37 cellular contexts compared by ENCODE assay signal in the genomic region with DNA sequence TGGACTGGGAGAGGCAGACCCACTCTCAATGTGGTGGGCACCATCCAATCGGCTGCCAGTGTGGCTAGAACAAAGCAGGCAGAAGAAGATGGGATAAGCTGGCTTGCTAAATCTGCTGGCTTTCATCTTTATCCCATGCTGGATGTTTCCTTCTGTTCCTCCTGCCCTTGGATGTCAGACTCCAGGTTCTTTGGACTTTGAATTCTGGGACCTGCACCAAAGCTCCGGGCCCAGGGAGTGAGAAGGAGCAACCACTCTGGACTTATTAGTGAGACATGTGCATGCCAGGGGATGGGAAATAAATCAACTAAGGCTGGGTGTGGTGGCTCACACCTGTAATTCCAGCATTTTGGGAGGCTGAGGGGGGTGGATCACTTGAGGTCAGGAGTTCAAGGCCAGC.
"Had no signal": no experiment of that assay in that cellular context is flagged by ENCODE, and none has a peak within 500 bp of the region (broad histone marks: within the 10 kb centered on the region; RNA-seq: fewer than 3 reads in every experiment).

No MANE protein-coding gene starts in this region.

- H3K4me3 ChIP-seq: ascending aorta, cardiac muscle cell had no signal

- H3K4me3 Mint-ChIP-seq: activated B cell treated with CpG ODN at 0.5 μM for 24 hours; activated CD4-positive, alpha-beta memory T cell treated with anti-CD3 and anti-CD28 coated beads, Interleukin-2, amount 10 ng/mL, durations not matched to agents 7 days and 5 days; activated CD4-positive, alpha-beta T cell treated with anti-CD3 and anti-CD28 coated beads for 36 hours; activated CD4-positive, alpha-beta T cell treated with anti-CD3 and anti-CD28 coated beads, Interleukin-2, amount 10 ng/mL, durations not matched to agents 7 days and 5 days; activated CD8-positive, alpha-beta memory T cell treated with anti-CD3 and anti-CD28 coated beads, Interleukin-2, amount 10 ng/mL, durations not matched to agents 7 days and 5 days; activated CD8-positive, alpha-beta T cell treated with anti-CD3 and anti-CD28 coated beads, Interleukin-2, amount 10 ng/mL, durations not matched to agents 7 days and 5 days; activated naive CD4-positive, alpha-beta T cell treated with anti-CD3 and anti-CD28 coated beads, Interleukin-2, amount 10 ng/mL, durations not matched to agents 7 days and 5 days; activated naive CD4-positive, alpha-beta T cell treated with anti-CD3 and anti-CD28 coated beads, Interleukin-2, amount 50 U/mL, for 24 hours; activated naive CD8-positive, alpha-beta T cell; activated naive CD8-positive, alpha-beta T cell treated with anti-CD3 and anti-CD28 coated beads, Interleukin-2, amount 10 ng/mL, durations not matched to agents 7 days and 5 days; activated naive CD8-positive, alpha-beta T cell treated with anti-CD3 and anti-CD28 coated beads, Interleukin-2, amount 50 U/mL, for 24 hours; activated T-cell treated with anti-CD3 and anti-CD28 coated beads, Interleukin-2, amount 50 U/mL, for 24 hours; brain; T-helper 1 cell treated with Interleukin-12 subunit alpha and Interleukin-12 subunit beta and Interleukin-4 antibody, amounts not matched to agents 30 μg/mL and 1 μg/mL, for 36 hours; T-helper 2 cell treated with Interferon-gamma antibody and Interleukin-4, amounts not matched to agents 5 μg/mL and 100 μg/mL, for 36 hours had no signal

- H3K27ac ChIP-seq: ascending aorta, cardiac muscle cell, VCaP had no signal

- H3K27me3 Mint-ChIP-seq: activated B cell treated with CpG ODN at 0.5 μM for 24 hours; activated CD4-positive, alpha-beta memory T cell treated with anti-CD3 and anti-CD28 coated beads, Interleukin-2, amount 10 ng/mL, durations not matched to agents 7 days and 5 days; activated CD4-positive, alpha-beta T cell treated with anti-CD3 and anti-CD28 coated beads for 36 hours; activated naive CD4-positive, alpha-beta T cell treated with anti-CD3 and anti-CD28 coated beads, Interleukin-2, amount 50 U/mL, for 24 hours; activated naive CD8-positive, alpha-beta T cell; activated naive CD8-positive, alpha-beta T cell treated with anti-CD3 and anti-CD28 coated beads, Interleukin-2, amount 50 U/mL, for 24 hours; activated T-cell treated with anti-CD3 and anti-CD28 coated beads, Interleukin-2, amount 50 U/mL, for 24 hours had no signal

- H3K4me1 ChIP-seq: ascending aorta had no signal

- H3K9me3 Mint-ChIP-seq: activated B cell treated with CpG ODN at 0.5 μM for 24 hours; activated CD4-positive, alpha-beta memory T cell treated with anti-CD3 and anti-CD28 coated beads, Interleukin-2, amount 10 ng/mL, durations not matched to agents 7 days and 5 days; activated CD4-positive, alpha-beta T cell treated with anti-CD3 and anti-CD28 coated beads, Interleukin-2, amount 10 ng/mL, durations not matched to agents 7 days and 5 days; activated naive CD4-positive, alpha-beta T cell treated with anti-CD3 and anti-CD28 coated beads, Interleukin-2, amount 10 ng/mL, durations not matched to agents 7 days and 5 days; activated naive CD4-positive, alpha-beta T cell treated with anti-CD3 and anti-CD28 coated beads, Interleukin-2, amount 50 U/mL, for 24 hours; activated naive CD8-positive, alpha-beta T cell treated with anti-CD3 and anti-CD28 coated beads, Interleukin-2, amount 10 ng/mL, durations not matched to agents 7 days and 5 days; activated naive CD8-positive, alpha-beta T cell treated with anti-CD3 and anti-CD28 coated beads, Interleukin-2, amount 50 U/mL, for 24 hours; activated T-cell treated with anti-CD3 and anti-CD28 coated beads, Interleukin-2, amount 50 U/mL, for 24 hours; activated T-helper 2 cell treated with anti-CD3 and anti-CD28 coated beads, Interferon-gamma antibody, Interleukin-2, Interleukin-4, amounts not matched to agents 10 μg/mL and 5 μg/mL and 100 μg/mL, durations not matched to agents 14 hours and 24 hours and 36 hours; brain; T-helper 1 cell treated with Interleukin-12 subunit alpha and Interleukin-12 subunit beta and Interleukin-4 antibody, amounts not matched to agents 30 μg/mL and 1 μg/mL, for 36 hours; T-helper 2 cell treated with Interferon-gamma antibody and Interleukin-4, amounts not matched to agents 5 μg/mL and 100 μg/mL, for 36 hours had no signal

- H3K4me1 Mint-ChIP-seq: activated B cell treated with CpG ODN at 0.5 μM for 24 hours; activated CD4-positive, alpha-beta memory T cell treated with anti-CD3 and anti-CD28 coated beads, Interleukin-2, amount 10 ng/mL, durations not matched to agents 7 days and 5 days; activated CD4-positive, alpha-beta T cell treated with anti-CD3 and anti-CD28 coated beads for 36 hours; activated CD4-positive, alpha-beta T cell treated with anti-CD3 and anti-CD28 coated beads, Interleukin-2, amount 10 ng/mL, durations not matched to agents 7 days and 5 days; activated CD8-positive, alpha-beta memory T cell treated with anti-CD3 and anti-CD28 coated beads, Interleukin-2, amount 10 ng/mL, durations not matched to agents 7 days and 5 days; activated naive CD4-positive, alpha-beta T cell treated with anti-CD3 and anti-CD28 coated beads, Interleukin-2, amount 10 ng/mL, durations not matched to agents 7 days and 5 days; activated naive CD4-positive, alpha-beta T cell treated with anti-CD3 and anti-CD28 coated beads, Interleukin-2, amount 50 U/mL, for 24 hours; activated naive CD8-positive, alpha-beta T cell treated with anti-CD3 and anti-CD28 coated beads, Interleukin-2, amount 10 ng/mL, durations not matched to agents 7 days and 5 days; activated naive CD8-positive, alpha-beta T cell treated with anti-CD3 and anti-CD28 coated beads, Interleukin-2, amount 50 U/mL, for 24 hours had no signal

- H3K36me3 ChIP-seq: ascending aorta, cardiac muscle cell had no signal

- DNase-seq: activated B cell treated with CpG ODN at 0.5 μM for 24 hours; activated CD4-positive, alpha-beta memory T cell treated with anti-CD3 and anti-CD28 coated beads, Interleukin-2, amount 10 ng/mL, durations not matched to agents 7 days and 5 days; activated CD4-positive, alpha-beta T cell treated with anti-CD3 and anti-CD28 coated beads for 1 hour; activated CD4-positive, alpha-beta T cell treated with anti-CD3 and anti-CD28 coated beads for 36 hours; activated CD4-positive, alpha-beta T cell treated with anti-CD3 and anti-CD28 coated beads for 48 hours; activated CD4-positive, alpha-beta T cell treated with anti-CD3 and anti-CD28 coated beads, Interleukin-2, amount 10 ng/mL, durations not matched to agents 7 days and 5 days; activated CD4-positive, alpha-beta T cell treated with anti-CD3 and anti-CD28 coated beads, Interleukin-2, amount 50 U/mL, for 48 hours; activated CD8-positive, alpha-beta memory T cell treated with anti-CD3 and anti-CD28 coated beads for 24 hours; activated CD8-positive, alpha-beta memory T cell treated with anti-CD3 and anti-CD28 coated beads, Interleukin-2, amount 10 ng/mL, durations not matched to agents 7 days and 5 days; activated CD8-positive, alpha-beta memory T cell treated with anti-CD3 and anti-CD28 coated beads, Interleukin-2, amount 50 U/mL, for 48 hours; activated CD8-positive, alpha-beta T cell treated with anti-CD3 and anti-CD28 coated beads, Interleukin-2, amount 10 ng/mL, durations not matched to agents 7 days and 5 days; activated effector memory CD4-positive, alpha-beta T cell treated with Interleukin-2 at 50 U/mL for 16 hours; activated gamma-delta T cell; activated naive CD4-positive, alpha-beta T cell treated with anti-CD3 and anti-CD28 coated beads, Interleukin-2, amount 10 ng/mL, durations not matched to agents 7 days and 5 days; activated naive CD4-positive, alpha-beta T cell treated with Interleukin-2 at 50 U/mL for 16 hours; activated naive CD8-positive, alpha-beta T cell treated with anti-CD3 and anti-CD28 coated beads, Interleukin-2, amount 10 ng/mL, durations not matched to agents 7 days and 5 days; activated naive CD8-positive, alpha-beta T cell treated with anti-CD3 and anti-CD28 coated beads, Interleukin-2, amount 50 U/mL, for 24 hours; activated T-cell treated with anti-CD3 and anti-CD28 coated beads, Interleukin-2, amount 50 U/mL, for 24 hours; activated T-cell treated with anti-CD3 and anti-CD28 coated beads, Interleukin-2, amount 50 U/mL, for 48 hours; amygdala; anterior cingulate cortex; caudate nucleus; SW 1271; T-helper 1 cell; T-helper 2 cell; T-helper 9 cell had no signal

- ATAC-seq: activated CD4-positive, alpha-beta T cell treated with anti-CD3 and anti-CD28 coated beads for 36 hours; activated CD8-positive, alpha-beta memory T cell treated with anti-CD3 and anti-CD28 coated beads, Interleukin-2, amount 10 ng/mL, durations not matched to agents 7 days and 5 days; activated CD8-positive, alpha-beta T cell treated with anti-CD3 and anti-CD28 coated beads, Interleukin-2, amount 10 ng/mL, durations not matched to agents 7 days and 5 days; activated naive CD8-positive, alpha-beta T cell treated with anti-CD3 and anti-CD28 coated beads, Interleukin-2, amount 50 U/mL, for 24 hours had no signal

- H3K9me3 ChIP-seq: ascending aorta had no signal

- H3K27me3 ChIP-seq: ascending aorta, cardiac muscle cell had no signal

- FAIRE-seq: bronchial epithelial cell, TTC549 had no signal

- H3K27ac Mint-ChIP-seq: activated B cell treated with CpG ODN at 0.5 μM for 24 hours; activated CD4-positive, alpha-beta memory T cell treated with anti-CD3 and anti-CD28 coated beads, Interleukin-2, amount 10 ng/mL, durations not matched to agents 7 days and 5 days; activated CD4-positive, alpha-beta T cell treated with anti-CD3 and anti-CD28 coated beads for 36 hours; activated CD4-positive, alpha-beta T cell treated with anti-CD3 and anti-CD28 coated beads, Interleukin-2, amount 10 ng/mL, durations not matched to agents 7 days and 5 days; activated CD8-positive, alpha-beta memory T cell treated with anti-CD3 and anti-CD28 coated beads, Interleukin-2, amount 10 ng/mL, durations not matched to agents 7 days and 5 days; activated CD8-positive, alpha-beta T cell treated with anti-CD3 and anti-CD28 coated beads, Interleukin-2, amount 10 ng/mL, durations not matched to agents 7 days and 5 days; activated naive CD4-positive, alpha-beta T cell treated with anti-CD3 and anti-CD28 coated beads, Interleukin-2, amount 10 ng/mL, durations not matched to agents 7 days and 5 days; activated naive CD8-positive, alpha-beta T cell; activated naive CD8-positive, alpha-beta T cell treated with anti-CD3 and anti-CD28 coated beads, Interleukin-2, amount 10 ng/mL, durations not matched to agents 7 days and 5 days; activated naive CD8-positive, alpha-beta T cell treated with anti-CD3 and anti-CD28 coated beads, Interleukin-2, amount 50 U/mL, for 24 hours; activated T-cell treated with anti-CD3 and anti-CD28 coated beads, Interleukin-2, amount 50 U/mL, for 24 hours; activated T-helper 2 cell treated with anti-CD3 and anti-CD28 coated beads, Interferon-gamma antibody, Interleukin-2, Interleukin-4, amounts not matched to agents 10 μg/mL and 5 μg/mL and 100 μg/mL, durations not matched to agents 14 hours and 24 hours and 36 hours; brain; T-helper 1 cell treated with Interleukin-12 subunit alpha and Interleukin-12 subunit beta and Interleukin-4 antibody, amounts not matched to agents 30 μg/mL and 1 μg/mL, for 36 hours; T-helper 2 cell treated with Interferon-gamma antibody and Interleukin-4, amounts not matched to agents 5 μg/mL and 100 μg/mL, for 36 hours had no signal

- H3K36me3 Mint-ChIP-seq: activated CD8-positive, alpha-beta memory T cell treated with anti-CD3 and anti-CD28 coated beads, Interleukin-2, amount 10 ng/mL, durations not matched to agents 7 days and 5 days; activated naive CD4-positive, alpha-beta T cell treated with anti-CD3 and anti-CD28 coated beads, Interleukin-2, amount 10 ng/mL, durations not matched to agents 7 days and 5 days; activated naive CD4-positive, alpha-beta T cell treated with anti-CD3 and anti-CD28 coated beads, Interleukin-2, amount 50 U/mL, for 24 hours; activated naive CD8-positive, alpha-beta T cell; activated naive CD8-positive, alpha-beta T cell treated with anti-CD3 and anti-CD28 coated beads, Interleukin-2, amount 10 ng/mL, durations not matched to agents 7 days and 5 days; brain had no signal
